In the genomic region with DNA sequence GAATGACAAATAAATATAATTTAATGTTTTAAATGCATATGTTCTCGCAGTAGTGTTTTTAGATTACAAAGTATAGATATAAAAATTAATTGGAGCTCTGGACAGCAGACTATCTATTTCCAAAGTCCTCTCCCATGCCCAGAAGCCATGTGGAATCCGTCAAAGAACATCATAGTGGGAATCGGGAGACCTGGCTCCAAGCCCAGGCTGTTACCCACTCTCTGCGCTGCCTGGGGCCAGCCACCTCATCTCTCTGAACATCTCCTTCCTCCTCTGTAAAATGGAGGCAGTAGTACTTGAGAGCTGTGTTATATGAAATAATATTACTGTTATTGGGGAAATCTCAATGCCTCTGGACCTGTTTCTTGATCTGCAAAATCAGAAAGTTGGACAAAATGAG, we compare ENCODE assay signal across 18 cellular contexts. TPM values are rescaled to one million over a fixed set of nuclear protein-coding genes. Genes with fewer than 3 reads are reported as not detected.
DNase-seq lines count a peak whose midpoint lies in the region; ATAC-seq and TF ChIP-seq lines count a peak whose summit lies in the region.
"Had no signal": no experiment of that assay in that cellular context is flagged by ENCODE, and none has a peak within 500 bp of the region (broad histone marks: within the 10 kb centered on the region; RNA-seq: fewer than 3 reads in every experiment).

No MANE protein-coding gene starts in this region.

- no peak overlapping the region for H3K27ac Mint-ChIP-seq in neural progenitor cell

- DNase-seq in EH (ENCODE audit: low read depth): peak; percentile 65
- DNase-seq in M059J (ENCODE audit: low read depth): peak; percentile 69
- peak in 1 of 2 donors; percentile 56 for DNase-seq in foreskin keratinocyte
- DNase-seq in NCI-H524 (lab: John Stamatoyannopoulos, UW): no peak
- no peak for DNase-seq in activated effector memory CD4-positive, alpha-beta T cell treated with anti-CD3 and anti-CD28 coated beads, Interleukin-2, amount 50 U/mL, for 16 hours
- no peak for DNase-seq in neural progenitor cell (ENCODE audit: low spot score)
- DNase-seq in NCI-H2171 (lab: John Stamatoyannopoulos, UW): no peak
- DNase-seq: C1 segment of cervical spinal cord, DMS 273 treated with DMSO at 0.1 percent for 48 hours, H7, Kasumi-1, NCI-H1105 treated with DMSO at 0.1 percent for 48 hours, NCI-H1694 treated with DMSO at 0.1 percent for 48 hours, NCI-H82, PC-3 had no signal

- H3K9me3 ChIP-seq in neural progenitor cell (ENCODE audit: low read depth): no peaks in the 10 kb centered on the region
- H3K9me3 ChIP-seq: A549 had no signal

- TF ChIP-seq CTCF in foreskin keratinocyte (conservative IDR thresholded peaks at IDR 0.05) (no peak), neural progenitor cell (IDR thresholded peaks at IDR 0.05) (no peak)

- peaks cover 1% of the 10 kb centered on the region for H3K4me1 Mint-ChIP-seq in neural progenitor cell

- H3K4me3 ChIP-seq in neural progenitor cell: no peak overlapping the region
- H3K4me3 ChIP-seq: A549 had no signal

- H4K20me1 ChIP-seq in neural progenitor cell (ENCODE audit: low read depth): no peaks in the 10 kb centered on the region

- H3K4me1 ChIP-seq in foreskin keratinocyte: peaks cover 4% of the 10 kb centered on the region
- no peaks in the 10 kb centered on the region for H3K4me1 ChIP-seq in neural progenitor cell

- H3K27me3 ChIP-seq in foreskin keratinocyte (no peaks in the 10 kb centered on the region), neural progenitor cell (no peaks in the 10 kb centered on the region)

- no peak overlapping the region for H3K4me3 Mint-ChIP-seq in neural progenitor cell

- no peak overlapping the region for H3K4me2 ChIP-seq in neural progenitor cell
- H3K4me2 ChIP-seq: A549 had no signal

- H3K9me3 Mint-ChIP-seq in neural progenitor cell: no peaks in the 10 kb centered on the region

- no peaks in the 10 kb centered on the region for H3F3A ChIP-seq in neural progenitor cell (ENCODE audit: low read depth)

- H3K36me3 ChIP-seq in neural progenitor cell: no peaks in the 10 kb centered on the region

- no peaks in the 10 kb centered on the region for H3K79me2 ChIP-seq in neural progenitor cell (ENCODE audit: low read depth)

- H3K27me3 Mint-ChIP-seq in neural progenitor cell (ENCODE audit: insufficient read depth, low read depth): no peaks in the 10 kb centered on the region

- H3K27ac ChIP-seq in foreskin keratinocyte (no peak overlapping the region), neural progenitor cell (no peak overlapping the region)
- H3K27ac ChIP-seq: A549 had no signal

- no peak overlapping the region for H2AFZ ChIP-seq in neural progenitor cell (replicated peaks)

- H3K9ac ChIP-seq in neural progenitor cell: no peak overlapping the region

- peak; percentile 81 for ATAC-seq in SK-N-SH treated with all-trans-retinoic acid at 6 μM for 48 hours
- peak; percentile 87 for ATAC-seq in foreskin keratinocyte
- ATAC-seq: A549, PC-3, Right ventricle myocardium inferior had no signal

- no peaks in the 10 kb centered on the region for H3K36me3 Mint-ChIP-seq in neural progenitor cell

TF ChIP-seq in SK-N-SH treated with all-trans-retinoic acid at 6 μM for 48 hours, 23 proteins besides CTCF, POLR2A, EP300 and RAD21:
- no peak for TF ChIP-seq ESRRG (CRISPR knock-in tag; IDR thresholded peaks at IDR 0.05)
- TF ChIP-seq, protein P1, sequence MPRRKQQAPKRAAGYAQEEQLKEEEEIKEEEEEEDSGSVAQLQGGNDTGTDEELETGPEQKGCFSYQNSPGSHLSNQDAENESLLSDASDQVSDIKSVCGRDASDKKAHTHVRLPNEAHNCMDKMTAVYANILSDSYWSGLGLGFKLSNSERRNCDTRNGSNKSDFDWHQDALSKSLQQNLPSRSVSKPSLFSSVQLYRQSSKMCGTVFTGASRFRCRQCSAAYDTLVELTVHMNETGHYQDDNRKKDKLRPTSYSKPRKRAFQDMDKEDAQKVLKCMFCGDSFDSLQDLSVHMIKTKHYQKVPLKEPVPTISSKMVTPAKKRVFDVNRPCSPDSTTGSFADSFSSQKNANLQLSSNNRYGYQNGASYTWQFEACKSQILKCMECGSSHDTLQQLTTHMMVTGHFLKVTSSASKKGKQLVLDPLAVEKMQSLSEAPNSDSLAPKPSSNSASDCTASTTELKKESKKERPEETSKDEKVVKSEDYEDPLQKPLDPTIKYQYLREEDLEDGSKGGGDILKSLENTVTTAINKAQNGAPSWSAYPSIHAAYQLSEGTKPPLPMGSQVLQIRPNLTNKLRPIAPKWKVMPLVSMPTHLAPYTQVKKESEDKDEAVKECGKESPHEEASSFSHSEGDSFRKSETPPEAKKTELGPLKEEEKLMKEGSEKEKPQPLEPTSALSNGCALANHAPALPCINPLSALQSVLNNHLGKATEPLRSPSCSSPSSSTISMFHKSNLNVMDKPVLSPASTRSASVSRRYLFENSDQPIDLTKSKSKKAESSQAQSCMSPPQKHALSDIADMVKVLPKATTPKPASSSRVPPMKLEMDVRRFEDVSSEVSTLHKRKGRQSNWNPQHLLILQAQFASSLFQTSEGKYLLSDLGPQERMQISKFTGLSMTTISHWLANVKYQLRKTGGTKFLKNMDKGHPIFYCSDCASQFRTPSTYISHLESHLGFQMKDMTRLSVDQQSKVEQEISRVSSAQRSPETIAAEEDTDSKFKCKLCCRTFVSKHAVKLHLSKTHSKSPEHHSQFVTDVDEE (CRISPR knock-in tag; IDR thresholded peaks at IDR 0.05): peak; percentile 90
- TF ChIP-seq, protein P2, sequence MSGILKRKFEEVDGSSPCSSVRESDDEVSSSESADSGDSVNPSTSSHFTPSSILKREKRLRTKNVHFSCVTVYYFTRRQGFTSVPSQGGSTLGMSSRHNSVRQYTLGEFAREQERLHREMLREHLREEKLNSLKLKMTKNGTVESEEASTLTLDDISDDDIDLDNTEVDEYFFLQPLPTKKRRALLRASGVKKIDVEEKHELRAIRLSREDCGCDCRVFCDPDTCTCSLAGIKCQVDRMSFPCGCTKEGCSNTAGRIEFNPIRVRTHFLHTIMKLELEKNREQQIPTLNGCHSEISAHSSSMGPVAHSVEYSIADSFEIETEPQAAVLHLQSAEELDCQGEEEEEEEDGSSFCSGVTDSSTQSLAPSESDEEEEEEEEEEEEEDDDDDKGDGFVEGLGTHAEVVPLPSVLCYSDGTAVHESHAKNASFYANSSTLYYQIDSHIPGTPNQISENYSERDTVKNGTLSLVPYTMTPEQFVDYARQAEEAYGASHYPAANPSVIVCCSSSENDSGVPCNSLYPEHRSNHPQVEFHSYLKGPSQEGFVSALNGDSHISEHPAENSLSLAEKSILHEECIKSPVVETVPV (CRISPR knock-in tag; IDR thresholded peaks at IDR 0.05): peak; percentile 67; the same call in 1 of the 2 replicates
- TF ChIP-seq, protein P3, sequence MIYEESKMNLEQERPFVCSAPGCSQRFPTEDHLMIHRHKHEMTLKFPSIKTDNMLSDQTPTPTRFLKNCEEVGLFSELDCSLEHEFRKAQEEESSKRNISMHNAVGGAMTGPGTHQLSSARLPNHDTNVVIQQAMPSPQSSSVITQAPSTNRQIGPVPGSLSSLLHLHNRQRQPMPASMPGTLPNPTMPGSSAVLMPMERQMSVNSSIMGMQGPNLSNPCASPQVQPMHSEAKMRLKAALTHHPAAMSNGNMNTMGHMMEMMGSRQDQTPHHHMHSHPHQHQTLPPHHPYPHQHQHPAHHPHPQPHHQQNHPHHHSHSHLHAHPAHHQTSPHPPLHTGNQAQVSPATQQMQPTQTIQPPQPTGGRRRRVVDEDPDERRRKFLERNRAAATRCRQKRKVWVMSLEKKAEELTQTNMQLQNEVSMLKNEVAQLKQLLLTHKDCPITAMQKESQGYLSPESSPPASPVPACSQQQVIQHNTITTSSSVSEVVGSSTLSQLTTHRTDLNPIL (CRISPR knock-in tag; IDR thresholded peaks at IDR 0.05; ENCODE audit: low read depth): no peak
- TF ChIP-seq RARB (CRISPR knock-in tag; IDR thresholded peaks at IDR 0.05): no peak
- peak; percentile 95 for TF ChIP-seq TCF4 (CRISPR knock-in tag; IDR thresholded peaks at IDR 0.05; ENCODE audit: borderline replicate concordance)
- peak; percentile 3; the same call in 1 of the 2 replicates for TF ChIP-seq ZNF8 (CRISPR knock-in tag; IDR thresholded peaks at IDR 0.05)
- TF ChIP-seq ISL1 (CRISPR knock-in tag; IDR thresholded peaks at IDR 0.05): peak; percentile 82

RNA-seq across cellular contexts. Expression of a gene that starts 58.1 kb away (rescaled TPM):
- total RNA-seq in M059J (2014; rRNA removed; shearing (Covaris generic)): 55.8 and 85.6 TPM in 2 replicates
- total RNA-seq in foreskin keratinocyte (44.0 and 49.6 TPM in 2 replicates), neural progenitor cell (ENCODE audit: low replicate concordance) (32.4 and 45.6 TPM in 2 replicates)
- 21.6 and 30.7 TPM in 2 replicates for polyA plus RNA-seq in foreskin keratinocyte

Comparison
In these comparisons a context has a peak if more than half of its experiments do, and no peak if none do; other contexts are left out.
1. DNase-seq: peak in EH (single experiment) and M059J (single experiment); none in NCI-H524 (0 of 2), activated effector memory CD4-positive, alpha-beta T cell treated with anti-CD3 and anti-CD28 coated beads, Interleukin-2, amount 50 U/mL, for 16 hours (single experiment), neural progenitor cell (single experiment) and NCI-H2171 (single experiment).